Comparison of ENCODE assay signal across 34 cellular contexts in genomic region chr7:33210958-33211357, GRCh38.
"Had no signal": no experiment of that assay in that cellular context is flagged by ENCODE, and none has a peak within 500 bp of the region (broad histone marks: within the 10 kb centered on the region; RNA-seq: fewer than 3 reads in every experiment).

No MANE protein-coding gene starts in this region.

- H3K4me3 ChIP-seq: adrenal gland, ascending aorta, body of pancreas, breast epithelium, cardiac muscle cell had no signal

- H3K27me3 ChIP-seq: adrenal gland, ascending aorta, body of pancreas, brain microvascular endothelial cell, breast epithelium, cardiac muscle cell had no signal

- H3K27ac ChIP-seq: adrenal gland, ascending aorta, body of pancreas, brain microvascular endothelial cell, breast epithelium, cardiac muscle cell had no signal

- ATAC-seq: activated naive CD4-positive, alpha-beta T cell treated with anti-CD3 and anti-CD28 coated beads, Interleukin-2, amount 50 U/mL, for 72 hours; activated naive CD8-positive, alpha-beta T cell treated with anti-CD3 and anti-CD28 coated beads, Interleukin-2, amount 50 U/mL, for 24 hours; activated T-cell treated with anti-CD3 and anti-CD28 coated beads, Interleukin-2, amount 50 U/mL, for 4 hours; activated T-cell treated with anti-CD3 and anti-CD28 coated beads, Interleukin-2, amount 50 U/mL, for 72 hours; activated T-helper 17 cell treated with anti-CD3 and anti-CD28 coated beads, Interleukin-2, amount 50 U/mL, for 72 hours; body of pancreas had no signal

- FAIRE-seq: astrocyte, bronchial epithelial cell had no signal

- H3K36me3 ChIP-seq: adrenal gland, brain microvascular endothelial cell, breast epithelium, cardiac muscle cell had no signal

- H3K4me1 ChIP-seq: adrenal gland, ascending aorta, body of pancreas, breast epithelium had no signal

- DNase-seq: activated effector memory CD4-positive, alpha-beta T cell treated with anti-CD3 and anti-CD28 coated beads, Interleukin-2, amount 50 U/mL, for 16 hours; activated effector memory CD4-positive, alpha-beta T cell treated with Interleukin-2 at 50 U/mL for 16 hours; activated gamma-delta T cell; activated gamma-delta T cell treated with Interleukin-2 at 50 U/mL for 16 hours; activated naive CD4-positive, alpha-beta T cell; activated naive CD4-positive, alpha-beta T cell treated with anti-CD3 and anti-CD28 coated beads for 36 hours; activated naive CD4-positive, alpha-beta T cell treated with anti-CD3 and anti-CD28 coated beads, Interleukin-2, amount 10 ng/mL, durations not matched to agents 7 days and 5 days; activated naive CD4-positive, alpha-beta T cell treated with anti-CD3 and anti-CD28 coated beads, Interleukin-2, amount 50 U/mL, for 16 hours; activated naive CD4-positive, alpha-beta T cell treated with Interleukin-2 at 50 U/mL for 16 hours; activated naive CD8-positive, alpha-beta T cell treated with anti-CD3 and anti-CD28 coated beads for 36 hours; activated naive CD8-positive, alpha-beta T cell treated with anti-CD3 and anti-CD28 coated beads, Interleukin-2, amount 10 ng/mL, durations not matched to agents 7 days and 5 days; activated naive CD8-positive, alpha-beta T cell treated with anti-CD3 and anti-CD28 coated beads, Interleukin-2, amount 50 U/mL, for 24 hours; activated T-cell treated with anti-CD3 and anti-CD28 coated beads, Interleukin-2, amount 50 U/mL, for 1 hour; activated T-cell treated with anti-CD3 and anti-CD28 coated beads, Interleukin-2, amount 50 U/mL, for 24 hours; activated T-cell treated with anti-CD3 and anti-CD28 coated beads, Interleukin-2, amount 50 U/mL, for 4 hours; activated T-cell treated with anti-CD3 and anti-CD28 coated beads, Interleukin-2, amount 50 U/mL, for 48 hours; activated T-cell treated with anti-CD3 and anti-CD28 coated beads, Interleukin-2, amount 50 U/mL, for 72 hours; adrenal gland; amniotic stem cell; amygdala; anterior cingulate cortex; aorta; body of pancreas; brain microvascular endothelial cell; caudate nucleus; central memory CD4-positive, alpha-beta T cell; cerebellar nuclear complex had no signal
